ENCODE assay signal across 9 cellular contexts in genomic region chr1:231418741-231419107, GRCh38. TPM values are rescaled to one million over a fixed set of nuclear protein-coding genes. Genes with fewer than 3 reads are reported as not detected.
A peak's percentile ranks its signal among the peaks of the same experiment; 100 is the strongest.
DNase-seq lines count a peak whose midpoint lies in the region; ATAC-seq and TF ChIP-seq lines count a peak whose summit lies in the region.
"Had no signal": no experiment of that assay in that cellular context is flagged by ENCODE, and none has a peak within 500 bp of the region (broad histone marks: within the 10 kb centered on the region; RNA-seq: fewer than 3 reads in every experiment).

No MANE protein-coding gene starts in this region.

- no peaks in the 10 kb centered on the region for H3K9me3 Mint-ChIP-seq in activated naive CD4-positive, alpha-beta T cell treated with anti-CD3 and anti-CD28 coated beads for 36 hours
- H3K9me3 Mint-ChIP-seq in memory B cell = no peaks in the 10 kb centered on the region
- no peaks in the 10 kb centered on the region for H3K9me3 Mint-ChIP-seq in type B pancreatic cell

- peaks cover 56% of the 10 kb centered on the region for H3K4me1 Mint-ChIP-seq in activated naive CD4-positive, alpha-beta T cell treated with anti-CD3 and anti-CD28 coated beads for 36 hours (ENCODE audit: low read depth)
- peaks cover 34% of the 10 kb centered on the region for H3K4me1 Mint-ChIP-seq in memory B cell
- H3K4me1 Mint-ChIP-seq in type B pancreatic cell (ENCODE audit: unreplicated experiment) = peaks cover 35% of the 10 kb centered on the region

- intact Hi-C loops in activated naive CD4-positive, alpha-beta T cell treated with anti-CD3 and anti-CD28 coated beads for 36 hours (cut with micrococcal nuclease) = loop anchor here (5.0 kb wide), 1 partner anchor 41 kb away; no protein-coding TSS in a partner anchor

- DNase-seq in activated naive CD4-positive, alpha-beta T cell treated with anti-CD3 and anti-CD28 coated beads for 36 hours = no peak
- DNase-seq in activated naive CD4-positive, alpha-beta T cell (lab: John Stamatoyannopoulos, UW) = no peak
- DNase-seq in astrocyte of the cerebellum (ENCODE audit: low read depth) (no peak), memory B cell (ENCODE audit: low spot score in 2 of 2) (no peak), type B pancreatic cell (ENCODE audit: extremely low spot score, unreplicated experiment) (no peak), DMS 273 treated with DMSO at 0.1 percent for 48 hours (lab: John Stamatoyannopoulos, UW) (no peak), omental fat pad (ENCODE audit: low spot score) (no peak)
- DNase-seq: DMS53 had no signal

- H3K36me3 Mint-ChIP-seq in activated naive CD4-positive, alpha-beta T cell treated with anti-CD3 and anti-CD28 coated beads for 36 hours (ENCODE audit: low read depth) = peaks cover 11% of the 10 kb centered on the region
- H3K36me3 Mint-ChIP-seq in memory B cell = peaks cover 7% of the 10 kb centered on the region
- peaks cover 11% of the 10 kb centered on the region for H3K36me3 Mint-ChIP-seq in type B pancreatic cell

- no peaks in the 10 kb centered on the region for H3K27me3 Mint-ChIP-seq in activated naive CD4-positive, alpha-beta T cell treated with anti-CD3 and anti-CD28 coated beads for 36 hours (ENCODE audit: low read depth)
- H3K27me3 Mint-ChIP-seq in memory B cell (no peaks in the 10 kb centered on the region), type B pancreatic cell (no peaks in the 10 kb centered on the region)

- in situ Hi-C loops in astrocyte of the cerebellum (cut with HindIII; ENCODE audit: low sequenced_read_pairs) = no loop called here

- no peak overlapping the region for H3K27ac Mint-ChIP-seq in activated naive CD4-positive, alpha-beta T cell treated with anti-CD3 and anti-CD28 coated beads for 36 hours
- H3K27ac Mint-ChIP-seq in memory B cell = no peak overlapping the region
- H3K27ac Mint-ChIP-seq in type B pancreatic cell = no peak overlapping the region

- no peak for TF ChIP-seq CTCF in astrocyte of the cerebellum (IDR thresholded peaks at IDR 0.05; ENCODE audit: low read depth, low read length, missing control alignments)
- TF ChIP-seq CTCF in type B pancreatic cell (conservative IDR thresholded peaks at IDR 0.05) = no peak
- TF ChIP-seq CTCF in omental fat pad (IDR thresholded peaks at IDR 0.05) = no peak

- H3K4me3 ChIP-seq in astrocyte of the cerebellum (ENCODE audit: low read depth, low read length) = peak overlapping the region; percentile 81

- ATAC-seq in memory B cell (ENCODE audit: low read depth) = no peak
- no peak for ATAC-seq in HG03442 (IDR thresholded peaks at IDR 0.05; ENCODE audit: unreplicated experiment)
- no peak for ATAC-seq in omental fat pad (ENCODE audit: low FRiP score)

- peak overlapping the region; percentile 81 for H3K4me3 Mint-ChIP-seq in activated naive CD4-positive, alpha-beta T cell treated with anti-CD3 and anti-CD28 coated beads for 36 hours
- H3K4me3 Mint-ChIP-seq in memory B cell = peak overlapping the region; percentile 94
- H3K4me3 Mint-ChIP-seq in type B pancreatic cell = peak overlapping the region; percentile 90

- CTCF ChIA-PET in activated naive CD4-positive, alpha-beta T cell treated with anti-CD3 and anti-CD28 coated beads for 36 hours (lab: Charles Lee) = interaction anchor here (1.1 kb wide), 1 partner anchor 113 kb away, joined by 3 read pairs; no protein-coding TSS in a partner anchor

RNA-seq across cellular contexts. Expression of gene EGLN1, which starts 3.4 kb away (rescaled TPM):
- total RNA-seq in activated naive CD4-positive, alpha-beta T cell treated with anti-CD3 and anti-CD28 coated beads for 36 hours = 1 to 10 TPM; 9.6 to 9.8 TPM
- 24.2 and 27.2 TPM in 2 replicates for total RNA-seq in type B pancreatic cell (ENCODE audit: low replicate concordance)
- total RNA-seq in omental fat pad = 10 to 100 TPM; 24.6 to 48.2 (median 37.2) TPM
